ENCODE assay signal across 31 cellular contexts in genomic region chr9:130934702-130935659, GRCh38. TPM values are rescaled to one million over a fixed set of nuclear protein-coding genes. Genes with fewer than 3 reads are reported as not detected.
A peak's percentile ranks its signal among the peaks of the same experiment; 100 is the strongest.
DNase-seq lines count a peak whose midpoint lies in the region; ATAC-seq, FAIRE-seq and TF ChIP-seq lines count a peak whose summit lies in the region.
"Had no signal": no experiment of that assay in that cellular context is flagged by ENCODE, and none has a peak within 500 bp of the region (broad histone marks: within the 10 kb centered on the region; RNA-seq: fewer than 3 reads in every experiment).

No MANE protein-coding gene starts in this region.

- H3K9me3 Mint-ChIP-seq in HFFc6, result no peaks in the 10 kb centered on the region
- no peaks in the 10 kb centered on the region for H3K9me3 Mint-ChIP-seq in MCF 10A (ENCODE audit: unreplicated experiment)
- H3K9me3 Mint-ChIP-seq: activated CD8-positive, alpha-beta T cell treated with anti-CD3 and anti-CD28 coated beads for 36 hours; activated naive CD8-positive, alpha-beta T cell treated with anti-CD3 and anti-CD28 coated beads for 36 hours; natural killer cell had no signal

- H3K27me3 Mint-ChIP-seq in HFFc6 (ENCODE audit: insufficient read depth) (peaks cover 13% of the 10 kb centered on the region), MCF 10A (ENCODE audit: insufficient read depth, unreplicated experiment) (peaks cover 11% of the 10 kb centered on the region)

- H3K27me3 ChIP-seq in mesenchymal stem cell (ENCODE audit: control insufficient read depth in 1 of 2, insufficient read depth in 1 of 2, low read length in 2 of 2), result peaks cover 1 to 25% of the 10 kb centered on the region in 2 experiments

- POLR2A ChIA-PET in A549 (lab: Yijun Ruan, JAX) (no interaction called here), MCF 10A (lab: Yijun Ruan, JAX) (interaction anchor here (1.3 kb wide), 1 partner anchor 9 kb away, joined by 3 read pairs; no protein-coding TSS in a partner anchor)

- no peak for TF ChIP-seq EP300 in A549 (IDR thresholded peaks at IDR 0.05)

- no peak overlapping the region for H4K8ac ChIP-seq in mesenchymal stem cell (ENCODE audit: low read length)

- H4K91ac ChIP-seq in mesenchymal stem cell (ENCODE audit: low read length), result no peak overlapping the region

- intact Hi-C loops in MCF 10A (cut with micrococcal nuclease), result no loop called here

- no peak for TF ChIP-seq RAD21 in A549 (conservative IDR thresholded peaks at IDR 0.05 in 1 of 2, IDR thresholded peaks at IDR 0.05 in 1 of 2)

- ATAC-seq in A549, result no peak
- ATAC-seq in HG03159 (IDR thresholded peaks at IDR 0.05; ENCODE audit: unreplicated experiment), result no peak
- ATAC-seq: activated CD8-positive, alpha-beta T cell treated with anti-CD3 and anti-CD28 coated beads for 36 hours; natural killer cell had no signal

- H3K79me1 ChIP-seq in mesenchymal stem cell (replicated peaks; ENCODE audit: low read length, poor library complexity, severe bottlenecking), result no peaks in the 10 kb centered on the region

- no peak overlapping the region for H3K4me2 ChIP-seq in A549
- no peak overlapping the region for H3K4me2 ChIP-seq in mesenchymal stem cell (ENCODE audit: low read length, poor library complexity, severe bottlenecking)

- peaks cover 48% of the 10 kb centered on the region for H3K4me1 Mint-ChIP-seq in HFFc6 (ENCODE audit: low read depth)
- peaks cover 18% of the 10 kb centered on the region for H3K4me1 Mint-ChIP-seq in MCF 10A (ENCODE audit: insufficient read depth, unreplicated experiment)

- H3K4me3 Mint-ChIP-seq in HFFc6, result no peak overlapping the region
- no peak overlapping the region for H3K4me3 Mint-ChIP-seq in MCF 10A (ENCODE audit: unreplicated experiment)
- H3K4me3 Mint-ChIP-seq: activated CD8-positive, alpha-beta T cell treated with anti-CD3 and anti-CD28 coated beads for 36 hours; activated naive CD8-positive, alpha-beta T cell treated with anti-CD3 and anti-CD28 coated beads for 36 hours; natural killer cell had no signal

- CTCF ChIA-PET in A549 (lab: Yijun Ruan, JAX), result interaction anchor here (0.6 to 7.0 kb wide), 14 partner anchors 8 to 228 kb away, joined by 3 to 49 read pairs (median 4); no protein-coding TSS in a partner anchor
- CTCF ChIA-PET in MCF 10A (lab: Yijun Ruan, JAX), result interaction anchor here (1.1 to 2.9 kb wide), 2 partner anchors 69 to 163 kb away, joined by 6 to 14 read pairs; no protein-coding TSS in a partner anchor

- H3K4me1 ChIP-seq in A549, result peaks cover 52% of the 10 kb centered on the region
- H3K4me1 ChIP-seq in mesenchymal stem cell (ENCODE audit: control insufficient read depth, insufficient read depth, low read depth, low read length), result peaks cover 57% of the 10 kb centered on the region

- H3K27ac ChIP-seq in A549, result peak overlapping the region; percentile 14 to 90; a peak in 3 of 6 replicates
- no peak overlapping the region for H3K27ac ChIP-seq in mesenchymal stem cell (ENCODE audit: low read length, poor library complexity, severe bottlenecking)
- H3K27ac ChIP-seq: ascending aorta, SJSA1 had no signal

- H3K27ac Mint-ChIP-seq in HFFc6, result peak overlapping the region; percentile 10; the same call in 1 of the 2 replicates
- H3K27ac Mint-ChIP-seq in MCF 10A (ENCODE audit: low read depth, unreplicated experiment), result no peak overlapping the region
- H3K27ac Mint-ChIP-seq: activated CD8-positive, alpha-beta T cell treated with anti-CD3 and anti-CD28 coated beads for 36 hours; activated naive CD8-positive, alpha-beta T cell treated with anti-CD3 and anti-CD28 coated beads for 36 hours; natural killer cell had no signal

- H3K36me3 Mint-ChIP-seq in HFFc6 (ENCODE audit: low read depth) (no peaks in the 10 kb centered on the region), MCF 10A (ENCODE audit: insufficient read depth, unreplicated experiment) (no peaks in the 10 kb centered on the region)
- H3K36me3 Mint-ChIP-seq: activated naive CD8-positive, alpha-beta T cell treated with anti-CD3 and anti-CD28 coated beads for 36 hours; natural killer cell had no signal

- H2AFZ ChIP-seq in mesenchymal stem cell (ENCODE audit: low read depth, low read length), result no peak overlapping the region

- no peak overlapping the region for H3K4me3 ChIP-seq in A549
- no peak overlapping the region for H3K4me3 ChIP-seq in cardiac fibroblast (replicated peaks in 1 of 2; ENCODE audit: low read depth in 2 of 2, low read length in 2 of 2)
- H3K4me3 ChIP-seq in mesenchymal stem cell (ENCODE audit: insufficient read depth in 1 of 2, low read depth in 1 of 2, low read length in 2 of 2), result no peak overlapping the region
- H3K4me3 ChIP-seq: ascending aorta, SJSA1 had no signal

- DNase-seq in A549 (ENCODE audit: low read depth in 1 of 2, low spot score in 1 of 2) (no peak), HFFc6 (no peak), cardiac fibroblast (ENCODE audit: low read depth in 2 of 2) (peak; percentile 22 to 31), mesenchymal stem cell (no peak), activated gamma-delta T cell (lab: John Stamatoyannopoulos, UW) (no peak), SK-N-DZ (ENCODE audit: low spot score) (no peak), MCF 10A (ENCODE audit: unreplicated experiment) (no peak)
- DNase-seq: activated CD4-positive, alpha-beta T cell treated with anti-CD3 and anti-CD28 coated beads for 1 hour; activated CD8-positive, alpha-beta T cell treated with anti-CD3 and anti-CD28 coated beads for 36 hours; activated effector memory CD4-positive, alpha-beta T cell treated with Interleukin-2 at 50 U/mL for 16 hours; activated naive CD8-positive, alpha-beta T cell treated with anti-CD3 and anti-CD28 coated beads for 36 hours; caudate nucleus; dermis blood vessel endothelial cell; DMS153; GF-D8; natural killer cell; NCI-H1092 treated with DMSO at 0.1 percent for 48 hours; NCI-H187; NCI-H2171; NCI-H510A; NK-92 treated with Interleukin-12 subunit alpha and Interleukin-12 subunit beta, amount 100 ng/mL, for 24 hours; stimulated activated naive CD4-positive, alpha-beta T cell treated with Interleukin-2 at 50 U/mL for 16 hours had no signal

- no peak overlapping the region for H2BK12ac ChIP-seq in mesenchymal stem cell (ENCODE audit: low read length in 2 of 2)

- no peak overlapping the region for H3K4ac ChIP-seq in mesenchymal stem cell (ENCODE audit: low read depth in 1 of 2, low read length in 2 of 2)

- H2AK5ac ChIP-seq in mesenchymal stem cell (ENCODE audit: low read length, severe bottlenecking), result peak overlapping the region; percentile 10

- no peak for FAIRE-seq in A549 (lab: Jason Lieb, UNC)
- FAIRE-seq: A204.1, islet of Langerhans had no signal

- no peak overlapping the region for H2BK15ac ChIP-seq in mesenchymal stem cell (ENCODE audit: low read depth, poor library complexity, severe bottlenecking)

- H2BK120ac ChIP-seq in mesenchymal stem cell (ENCODE audit: low read depth, low read length), result no peak overlapping the region

- TF ChIP-seq CTCF in A549 (IDR thresholded peaks at IDR 0.05) (no peak), HFFc6 (IDR thresholded peaks at IDR 0.05) (no peak), cardiac fibroblast (IDR thresholded peaks at IDR 0.05; ENCODE audit: low read depth, low read length) (no peak), MCF 10A (IDR thresholded peaks at IDR 0.05; ENCODE audit: unreplicated experiment) (no peak)

- 74% methylated on average over 16 of the region's 16 CpGs for WGBS in A549 (ENCODE audit: missing lambda C conversion rate)
- 73% methylated on average over 16 of the region's 16 CpGs for WGBS in mesenchymal stem cell

- H3K36me3 ChIP-seq in mesenchymal stem cell (ENCODE audit: control insufficient read depth in 1 of 2, insufficient read depth in 2 of 2, low read depth in 1 of 2, low read length in 2 of 2), result no peaks in the 10 kb centered on the region
- H3K36me3 ChIP-seq: ascending aorta, SJSA1 had no signal

- no peak for TF ChIP-seq POLR2A in A549 (IDR thresholded peaks at IDR 0.05; ENCODE audit: low read length)

- no peak overlapping the region for H3K14ac ChIP-seq in mesenchymal stem cell (ENCODE audit: low read length in 2 of 2)

- H3K18ac ChIP-seq in mesenchymal stem cell (ENCODE audit: low read depth in 1 of 2, low read length in 2 of 2), result no peak overlapping the region

- BruUV-seq in MCF 10A (replicated peaks; lab: Mats Ljungman, UMichigan), result no TSS peak

- no peaks in the 10 kb centered on the region for H3K9me3 ChIP-seq in A549
- no peaks in the 10 kb centered on the region for H3K9me3 ChIP-seq in mesenchymal stem cell (ENCODE audit: control insufficient read depth, low read length)
- H3K9me3 ChIP-seq: ascending aorta, SJSA1 had no signal

- no peak overlapping the region for H3K23ac ChIP-seq in mesenchymal stem cell (ENCODE audit: low read length in 2 of 2)

- no peak overlapping the region for H2BK5ac ChIP-seq in mesenchymal stem cell (ENCODE audit: low read depth, low read length, poor library complexity, severe bottlenecking)

- H3K9ac ChIP-seq in mesenchymal stem cell (ENCODE audit: low read length), result no peak overlapping the region

TF ChIP-seq in A549, 52 proteins besides CTCF, POLR2A, EP300 and RAD21 (continues in another document):
- peak; percentile 62; the same call in 1 of the 2 replicates for TF ChIP-seq KDM1A (IDR thresholded peaks at IDR 0.05; ENCODE audit: low read depth)

RNA-seq across cellular contexts. Expression of gene FIBCD1, which starts 4.1 kb away (rescaled TPM):
- polyA plus RNA-seq in A549 (2011; rRNA removed) (4.8 and 4.9 TPM in 2 replicates), A549 (2017; fragmentation: RNase III; extraction: RNeasy Plus Mini Kit Qiagen cat#74134 plus additional on column Dnase treatment) (3.5 to 5.0 TPM (median 4.8 TPM) in 3 replicates)
- polyA plus RNA-seq in A549 (2012; cell fraction: cytosol; rRNA removed), result 4.9 and 6.2 TPM in 2 replicates
- polyA plus RNA-seq in A549 (2012; cell fraction: nucleus; rRNA removed), result 8.9 and 11.6 TPM in 2 replicates
- polyA minus RNA-seq in A549 (2011; rRNA and poly(A)+ RNA removed), result 2.9 and 3.1 TPM in 2 replicates
- total RNA-seq in HFFc6 (2021; fragmentation: NEBNext Ultra II Directional; extraction: Animal tissue kit (Norgen Biotek cat#: 25700)), result 1 to 10 TPM; 1.5 to 9.0 (median 8.0) TPM
- 0.40 TPM for polyA plus RNA-seq in mesenchymal stem cell (2013, experiment 1 of 2)
- 0.44 TPM for polyA plus RNA-seq in mesenchymal stem cell (2013, experiment 2 of 2)
- not detected in 2 replicates for polyA plus RNA-seq in SK-N-DZ (2014; cell fraction: cytosol; rRNA removed)
- 0.83 TPM in 1 of 2 replicates, not detected in the other for polyA plus RNA-seq in SK-N-DZ (2014; cell fraction: nucleus; rRNA removed)
- 1.6 and 2.8 TPM in 2 replicates for total RNA-seq in MCF 10A (2022)
- total RNA-seq: activated CD8-positive, alpha-beta T cell treated with anti-CD3 and anti-CD28 coated beads for 36 hours; activated naive CD8-positive, alpha-beta T cell treated with anti-CD3 and anti-CD28 coated beads for 36 hours; ascending aorta; natural killer cell; T-helper 1 cell treated with Interleukin-12 subunit alpha and Interleukin-12 subunit beta and Interleukin-4 antibody, amounts not matched to agents 30 ng/mL and 1 ng/mL, for 36 hours had no signal

RNA-seq across cellular contexts. Expression of gene QRFP, which starts 38.4 kb away (rescaled TPM):
- polyA plus RNA-seq in A549 (2011; rRNA removed) (not detected in 2 replicates), A549 (2017; fragmentation: RNase III; extraction: RNeasy Plus Mini Kit Qiagen cat#74134 plus additional on column Dnase treatment) (not detected in 3 replicates)
- not detected in 2 replicates for polyA plus RNA-seq in A549 (2012; cell fraction: cytosol; rRNA removed)
- not detected in 2 replicates for polyA plus RNA-seq in A549 (2012; cell fraction: nucleus; rRNA removed)
- polyA minus RNA-seq in A549 (2011; rRNA and poly(A)+ RNA removed), result not detected in 2 replicates
- total RNA-seq in HFFc6 (2021; fragmentation: NEBNext Ultra II Directional; extraction: Animal tissue kit (Norgen Biotek cat#: 25700)), result not detected
- not detected for polyA plus RNA-seq in mesenchymal stem cell (2013, experiment 1 of 2)
- polyA plus RNA-seq in mesenchymal stem cell (2013, experiment 2 of 2), result not detected
- polyA plus RNA-seq in SK-N-DZ (2014; cell fraction: cytosol; rRNA removed), result not detected in 2 replicates
- not detected in 2 replicates for polyA plus RNA-seq in SK-N-DZ (2014; cell fraction: nucleus; rRNA removed)
- total RNA-seq in MCF 10A (2022), result not detected in 2 replicates
- total RNA-seq: activated CD8-positive, alpha-beta T cell treated with anti-CD3 and anti-CD28 coated beads for 36 hours; activated naive CD8-positive, alpha-beta T cell treated with anti-CD3 and anti-CD28 coated beads for 36 hours; ascending aorta; dermis blood vessel endothelial cell; lower leg skin; natural killer cell; osteoblast; SJSA1; T-helper 1 cell treated with Interleukin-12 subunit alpha and Interleukin-12 subunit beta and Interleukin-4 antibody, amounts not matched to agents 30 ng/mL and 1 ng/mL, for 36 hours; temporal lobe had no signal

Comparison
In these comparisons a context has a peak if more than half of its experiments do, and no peak if none do; other contexts are left out.
1. DNase-seq: peak in cardiac fibroblast (2 of 2); none in A549 (0 of 2), HFFc6 (single experiment), mesenchymal stem cell (single experiment), activated gamma-delta T cell (single experiment), SK-N-DZ (single experiment) and MCF 10A (single experiment).